24 cellular contexts compared by ENCODE assay signal in genomic region chrX:129041319-129041718, GRCh38.
"Had no signal": no experiment of that assay in that cellular context is flagged by ENCODE, and none has a peak within 500 bp of the region (broad histone marks: within the 10 kb centered on the region; RNA-seq: fewer than 3 reads in every experiment).

No MANE protein-coding gene starts in this region.

- H3K27me3 ChIP-seq: esophagus muscularis mucosa, foreskin keratinocyte, hepatocyte, left lung had no signal

- ATAC-seq: foreskin keratinocyte, heart left ventricle, left cardiac atrium, left lung, left ventricle myocardium superior had no signal

- H3K36me3 ChIP-seq: esophagus muscularis mucosa, heart left ventricle, left lung, lower lobe of right lung had no signal

- H3K79me2 ChIP-seq: hepatocyte had no signal

- H2AFZ ChIP-seq: hepatocyte had no signal

- H3K4me3 ChIP-seq: coronary artery, dorsolateral prefrontal cortex, esophagus muscularis mucosa, heart left ventricle, hepatocyte, left lung, lower lobe of right lung had no signal

- H3K9me3 ChIP-seq: esophagus muscularis mucosa, heart left ventricle, left lung, lower lobe of right lung had no signal

- H3K4me2 ChIP-seq: hepatocyte had no signal

- H3K27ac ChIP-seq: coronary artery, dorsolateral prefrontal cortex, esophagus muscularis mucosa, foreskin keratinocyte, heart left ventricle, hepatocyte, left lung, lower lobe of right lung had no signal

- FAIRE-seq: colon, endothelial cell of umbilical vein, frontal cortex, kidney had no signal

- H3K4me1 ChIP-seq: esophagus muscularis mucosa, foreskin keratinocyte, heart left ventricle, left lung, lower lobe of right lung had no signal

- DNase-seq: dermis blood vessel endothelial cell; dorsolateral prefrontal cortex; effector CD4-positive, alpha-beta T cell; effector memory CD4-positive, alpha-beta T cell; foreskin keratinocyte; glutamatergic neuron; heart left ventricle; hypothalamus; immature natural killer cell; islet precursor cell; kidney; kidney glomerular epithelial cell; left cardiac atrium; left ventricle myocardium superior; lower lobe of right lung; mesenchymal stem cell; midbrain had no signal
